ENCODE assay signal across 20 cellular contexts in the genomic region with DNA sequence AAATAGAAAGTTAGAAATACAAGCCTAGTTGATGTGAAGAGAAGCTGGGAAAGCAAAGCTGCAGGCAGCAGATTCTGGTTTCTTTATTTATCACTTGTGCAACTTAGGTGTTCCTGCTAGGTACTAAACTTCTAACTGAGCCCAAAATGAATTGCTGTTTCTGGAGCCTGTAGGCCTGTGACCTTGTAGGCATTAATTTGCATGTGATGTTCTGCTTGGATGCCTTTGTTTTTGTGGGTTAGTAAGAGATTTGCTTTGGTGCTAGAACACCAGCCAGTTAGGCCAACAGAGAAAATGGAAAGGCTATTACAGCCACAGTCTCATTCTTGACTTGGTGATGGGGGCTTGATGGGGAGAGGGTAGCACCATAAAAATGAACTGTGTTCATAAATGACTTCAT.
DNase-seq lines count a peak whose midpoint lies in the region; ATAC-seq and TF ChIP-seq lines count a peak whose summit lies in the region.
"Had no signal": no experiment of that assay in that cellular context is flagged by ENCODE, and none has a peak within 500 bp of the region (broad histone marks: within the 10 kb centered on the region; RNA-seq: fewer than 3 reads in every experiment).

No MANE protein-coding gene starts in this region.

- H3K27me3 Mint-ChIP-seq in Caco-2 (ENCODE audit: insufficient read depth, unreplicated experiment) = no peaks in the 10 kb centered on the region
- H3K27me3 Mint-ChIP-seq: activated naive CD8-positive, alpha-beta T cell; progenitor cell of endocrine pancreas had no signal

- H3K36me3 Mint-ChIP-seq in Caco-2 (ENCODE audit: insufficient read depth, unreplicated experiment) = no peaks in the 10 kb centered on the region
- H3K36me3 Mint-ChIP-seq: activated naive CD8-positive, alpha-beta T cell had no signal

- POLR2A ChIA-PET in Caco-2 (lab: Charles Lee) = no interaction called here

- H3K9me2 ChIP-seq in hepatocyte (replicated peaks; ENCODE audit: insufficient read depth) = no peaks in the 10 kb centered on the region

- H3K27me3 ChIP-seq in hepatocyte (no peaks in the 10 kb centered on the region), Caco-2 (replicated peaks; ENCODE audit: control insufficient read depth, insufficient read depth, low read length) (no peaks in the 10 kb centered on the region)
- H3K27me3 ChIP-seq: SJCRH30 had no signal

- no peaks in the 10 kb centered on the region for H3K79me2 ChIP-seq in hepatocyte

- ATAC-seq in GM18907 (IDR thresholded peaks at IDR 0.05; ENCODE audit: unreplicated experiment) = peak; percentile 69
- peak; percentile 63 for ATAC-seq in GM21619 (IDR thresholded peaks at IDR 0.05; ENCODE audit: unreplicated experiment)
- peak; percentile 72 for ATAC-seq in HG03342 (IDR thresholded peaks at IDR 0.05; ENCODE audit: unreplicated experiment)
- ATAC-seq: PC-3 had no signal

- intact Hi-C loops in Caco-2 (cut with micrococcal nuclease; ENCODE audit: unreplicated experiment) = no loop called here

- peak; percentile 13 for DNase-seq in kidney tubule cell (ENCODE audit: low spot score)
- no peak for DNase-seq in hepatocyte (ENCODE audit: low spot score)
- DNase-seq in Caco-2 = no peak
- no peak for DNase-seq in NCI-H1417 (lab: John Stamatoyannopoulos, UW)
- no peak for DNase-seq in DMS153 treated with DMSO at 0.1 percent for 48 hours (lab: John Stamatoyannopoulos, UW; ENCODE audit: unreplicated experiment)
- DNase-seq: activated CD4-positive, CD25-positive, alpha-beta regulatory T cell; activated CD8-positive, alpha-beta memory T cell treated with anti-CD3 and anti-CD28 coated beads for 24 hours; islet precursor cell; mesendoderm; NCI-H1417 treated with DMSO at 0.1 percent for 48 hours; PC-3; SJCRH30; small intestine; substantia nigra had no signal

- no peaks in the 10 kb centered on the region for H3K4me1 Mint-ChIP-seq in Caco-2 (ENCODE audit: low read depth, unreplicated experiment)

- no peaks in the 10 kb centered on the region for H3K9me3 Mint-ChIP-seq in Caco-2 (ENCODE audit: unreplicated experiment)

- TF ChIP-seq CTCF in hepatocyte (IDR thresholded peaks at IDR 0.05; ENCODE audit: poor library complexity) (no peak), Caco-2 (IDR thresholded peaks at IDR 0.05; ENCODE audit: insufficient read depth in 1 of 2, low read depth in 1 of 2, low read length in 1 of 2, severe bottlenecking in 1 of 2, unreplicated experiment in 1 of 2) (no peak)

- no peak overlapping the region for H3K4me3 Mint-ChIP-seq in Caco-2 (ENCODE audit: unreplicated experiment)
- H3K4me3 Mint-ChIP-seq: activated naive CD8-positive, alpha-beta T cell; T-helper 2 cell treated with Interferon-gamma antibody and Interleukin-4, amounts not matched to agents 5 μg/mL and 100 μg/mL, for 36 hours had no signal

- H3K9me3 ChIP-seq in hepatocyte (ENCODE audit: low read depth) (no peaks in the 10 kb centered on the region), Caco-2 (no peaks in the 10 kb centered on the region)

- H3K4me1 ChIP-seq in hepatocyte (ENCODE audit: insufficient read depth) (no peaks in the 10 kb centered on the region), Caco-2 (no peaks in the 10 kb centered on the region)
- H3K4me1 ChIP-seq: SJCRH30 had no signal

- no TSS peak for BruUV-seq in Caco-2 (replicated peaks; lab: Mats Ljungman, UMichigan)

- no peaks in the 10 kb centered on the region for H4K20me1 ChIP-seq in hepatocyte (ENCODE audit: insufficient read depth, poor library complexity, severe bottlenecking)

- H2AFZ ChIP-seq in hepatocyte = no peak overlapping the region

- H3K4me3 ChIP-seq in hepatocyte (no peak overlapping the region), Caco-2 (ENCODE audit: low read depth, low read length) (no peak overlapping the region)
- H3K4me3 ChIP-seq: SJCRH30 had no signal

- H3K27ac ChIP-seq in hepatocyte = no peak overlapping the region
- H3K27ac ChIP-seq: SJCRH30 had no signal

- no peak overlapping the region for H3K27ac Mint-ChIP-seq in Caco-2 (ENCODE audit: unreplicated experiment)
- H3K27ac Mint-ChIP-seq: activated naive CD8-positive, alpha-beta T cell; progenitor cell of endocrine pancreas; T-helper 2 cell treated with Interferon-gamma antibody and Interleukin-4, amounts not matched to agents 5 μg/mL and 100 μg/mL, for 36 hours had no signal

- CTCF ChIA-PET in Caco-2 (lab: Charles Lee) = no interaction called here

- no peak overlapping the region for H3K4me2 ChIP-seq in hepatocyte

- H3K36me3 ChIP-seq in hepatocyte (replicated peaks; ENCODE audit: insufficient read depth, low read depth) (no peaks in the 10 kb centered on the region), Caco-2 (ENCODE audit: control insufficient read depth, insufficient read depth, low read length) (no peaks in the 10 kb centered on the region)
- H3K36me3 ChIP-seq: SJCRH30 had no signal
